ENCODE assay signal across 8 cellular contexts in the genomic region with DNA sequence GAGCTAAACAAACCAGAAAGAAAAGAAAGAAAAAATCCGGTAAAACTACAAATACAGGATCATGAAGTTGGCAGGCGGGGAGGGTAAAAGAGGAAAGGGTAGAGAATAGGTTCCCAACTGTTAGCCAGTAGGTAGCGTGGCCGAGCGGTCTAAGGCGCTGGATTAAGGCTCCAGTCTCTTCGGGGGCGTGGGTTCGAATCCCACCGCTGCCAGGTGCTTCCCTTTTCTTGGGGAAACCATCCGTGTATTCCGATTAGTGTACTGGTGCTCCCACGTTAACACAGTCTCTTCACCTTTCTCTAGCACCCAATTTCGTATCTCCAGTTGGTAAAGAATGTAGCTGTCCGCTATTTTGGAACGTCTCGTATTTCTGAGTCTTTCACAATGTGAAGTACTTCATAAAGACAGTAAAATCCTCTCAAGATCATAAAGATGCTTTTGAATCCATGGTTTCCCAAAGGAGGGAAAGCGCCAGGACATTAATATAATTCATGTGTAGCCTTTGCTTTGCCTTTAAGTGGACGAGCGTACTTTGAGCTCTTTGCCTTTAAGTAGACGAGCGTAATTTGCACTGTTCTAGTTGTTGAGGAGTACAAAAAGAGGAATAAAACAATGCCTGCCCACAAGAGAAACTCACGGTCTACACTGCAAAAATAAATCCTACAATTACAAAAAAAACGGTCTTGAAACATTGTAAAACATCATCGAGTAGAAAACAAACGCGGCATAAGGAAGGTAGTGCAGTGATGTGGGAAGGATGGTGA. TPM values are rescaled to one million over a fixed set of nuclear protein-coding genes. Genes with fewer than 3 reads are reported as not detected.
DNase-seq lines count a peak whose midpoint lies in the region; ATAC-seq and TF ChIP-seq lines count a peak whose summit lies in the region.

No MANE protein-coding gene starts in this region.

- DNase-seq in AG09309 (ENCODE audit: low read depth) (no peak), GOT3 (lab: John Stamatoyannopoulos, UW) (peak; percentile 14), NCI-H345 treated with DMSO at 0.1 percent for 48 hours (lab: John Stamatoyannopoulos, UW; ENCODE audit: unreplicated experiment) (peak; percentile 40), cerebellar nuclear complex (lab: John Stamatoyannopoulos, UW) (peak; percentile 15 to 68), kidney epithelial cell (ENCODE audit: low read depth) (no peak)
- DNase-seq in activated CD4-positive, CD25-positive, alpha-beta regulatory T cell treated with anti-CD3 and anti-CD28 coated beads, Interleukin-2, amount 50 U/mL, for 16 hours (ENCODE audit: low read depth, low spot score), result peak; percentile 51
- peak; percentile 45 to 60 for DNase-seq in stimulated activated CD4-positive, alpha-beta T cell treated with anti-CD3 and anti-CD28 coated beads, Interleukin-15, amount 100 ng/mL, for 1 hour (ENCODE audit: low read depth in 1 of 2, low spot score in 1 of 2)

- H3K27me3 ChIP-seq in kidney epithelial cell (ENCODE audit: control insufficient read depth, insufficient read depth, low read length), result no peaks in the 10 kb centered on the region

- TF ChIP-seq CTCF in AG09309 (IDR thresholded peaks at IDR 0.05; ENCODE audit: control insufficient read depth, insufficient read depth, low read depth, low read length, missing control alignments), result no peak
- TF ChIP-seq CTCF in kidney epithelial cell (IDR thresholded peaks at IDR 0.05; ENCODE audit: insufficient read depth, low read length, poor library complexity, severe bottlenecking), result no peak

- H3K36me3 ChIP-seq in kidney epithelial cell (ENCODE audit: control insufficient read depth, insufficient read depth, low read length), result no peaks in the 10 kb centered on the region

- peak overlapping the region; percentile 57 for H3K4me3 ChIP-seq in AG09309 (ENCODE audit: control insufficient read depth, low read depth, low read length)
- peak overlapping the region; percentile 96 for H3K4me3 ChIP-seq in kidney epithelial cell (ENCODE audit: low read depth, low read length)

- no peak for ATAC-seq in HG02973 (IDR thresholded peaks at IDR 0.05; ENCODE audit: unreplicated experiment)

RNA-seq across cellular contexts. Expression of a gene that starts 19.0 kb away (rescaled TPM):
- not detected in 2 replicates for total RNA-seq in kidney epithelial cell

RNA-seq across cellular contexts. Expression of a gene that starts 22.4 kb away (rescaled TPM):
- total RNA-seq in kidney epithelial cell, result not detected in 2 replicates

RNA-seq across cellular contexts. Expression of a gene that starts 31.3 kb away (rescaled TPM):
- total RNA-seq in kidney epithelial cell, result not detected in 2 replicates

RNA-seq across cellular contexts. Expression of a gene that starts 49.3 kb away (rescaled TPM):
- total RNA-seq in kidney epithelial cell, result not detected in 2 replicates

Comparison
In these comparisons a context has a peak if more than half of its experiments do, and no peak if none do; other contexts are left out.
1. DNase-seq: peak in GOT3 (single experiment), NCI-H345 treated with DMSO at 0.1 percent for 48 hours (single experiment), activated CD4-positive, CD25-positive, alpha-beta regulatory T cell treated with anti-CD3 and anti-CD28 coated beads, Interleukin-2, amount 50 U/mL, for 16 hours (single experiment), cerebellar nuclear complex (2 of 2) and stimulated activated CD4-positive, alpha-beta T cell treated with anti-CD3 and anti-CD28 coated beads, Interleukin-15, amount 100 ng/mL, for 1 hour (2 of 2); none in AG09309 (single experiment) and kidney epithelial cell (single experiment).